16 cellular contexts compared by ENCODE assay signal in the genomic region with DNA sequence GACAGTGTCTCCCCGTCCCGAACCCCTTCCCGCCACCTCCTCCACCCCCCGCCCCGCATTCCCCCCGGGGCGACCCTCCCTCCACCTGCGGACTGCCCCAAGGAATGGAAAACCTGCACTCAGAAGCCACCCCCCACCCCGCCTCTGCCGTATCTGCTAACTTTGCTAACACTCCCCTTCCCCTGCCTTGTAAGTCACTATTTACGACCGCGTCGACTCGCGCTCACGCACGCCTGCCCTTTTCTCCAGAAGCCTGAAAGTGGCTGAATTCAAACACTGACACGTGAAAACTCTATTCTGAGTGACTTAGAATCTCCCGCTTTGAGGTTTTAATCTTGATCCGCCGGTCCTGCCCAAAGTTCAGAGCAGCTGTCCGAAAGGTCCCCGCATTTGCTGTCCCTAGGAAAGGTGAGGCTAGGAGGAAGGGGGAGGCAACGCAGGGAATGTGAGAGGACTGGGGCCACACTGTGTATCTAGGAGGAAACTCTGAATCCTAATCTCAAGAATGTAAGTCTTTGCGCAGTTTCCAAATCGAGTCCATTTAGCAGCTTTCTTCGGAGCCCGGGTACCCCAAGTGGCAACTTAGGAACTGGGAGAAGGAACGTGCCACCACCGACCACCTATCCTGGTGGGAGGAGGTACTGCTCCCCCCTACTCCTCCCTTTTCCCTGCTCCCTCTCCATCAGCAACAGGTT. TPM values are rescaled to one million over a fixed set of nuclear protein-coding genes. Genes with fewer than 3 reads are reported as not detected.
DNase-seq lines count a peak whose midpoint lies in the region; ATAC-seq and TF ChIP-seq lines count a peak whose summit lies in the region.
"Had no signal": no experiment of that assay in that cellular context is flagged by ENCODE, and none has a peak within 500 bp of the region (broad histone marks: within the 10 kb centered on the region; RNA-seq: fewer than 3 reads in every experiment).

No MANE protein-coding gene starts in this region.

- ATAC-seq in heart left ventricle (no peak), GM19455 (IDR thresholded peaks at IDR 0.05; ENCODE audit: unreplicated experiment) (no peak)
- ATAC-seq: T-cell had no signal

- H3K18ac ChIP-seq in mesendoderm (ENCODE audit: low read length) = no peak overlapping the region

- H3K27ac ChIP-seq in left ventricle myocardium inferior (replicated peaks) = no peak overlapping the region
- H3K27ac ChIP-seq in heart left ventricle = no peak overlapping the region
- no peak overlapping the region for H3K27ac ChIP-seq in brain microvascular endothelial cell
- H3K27ac ChIP-seq in mesendoderm (ENCODE audit: low read depth, low read length) = no peak overlapping the region
- H3K27ac ChIP-seq in tibial nerve = no peak overlapping the region
- no peak overlapping the region for H3K27ac ChIP-seq in testis
- H3K27ac ChIP-seq: thyroid gland had no signal

- H3K9ac ChIP-seq in mesendoderm (ENCODE audit: low read length) = no peak overlapping the region

- H3K23ac ChIP-seq in mesendoderm (ENCODE audit: low read length) = no peak overlapping the region

- H3K4ac ChIP-seq in mesendoderm (ENCODE audit: low read depth, low read length) = no peak overlapping the region

- no peaks in the 10 kb centered on the region for H3K79me2 ChIP-seq in mesendoderm (ENCODE audit: control insufficient read depth, insufficient read depth, low read length)

- H3K56ac ChIP-seq in mesendoderm (ENCODE audit: low read length) = peak overlapping the region; percentile 34

- in situ Hi-C loops in brain microvascular endothelial cell (cut with HindIII; ENCODE audit: low pct_ligation_motif_present, low sequenced_read_pairs) = no loop called here

- H3K36me3 ChIP-seq in left ventricle myocardium inferior = no peaks in the 10 kb centered on the region
- H3K36me3 ChIP-seq in heart left ventricle = no peaks in the 10 kb centered on the region
- H3K36me3 ChIP-seq in brain microvascular endothelial cell (replicated peaks) = no peaks in the 10 kb centered on the region
- H3K36me3 ChIP-seq in mesendoderm (ENCODE audit: control insufficient read depth, insufficient read depth, low read length) = no peaks in the 10 kb centered on the region
- no peaks in the 10 kb centered on the region for H3K36me3 ChIP-seq in tibial nerve
- no peaks in the 10 kb centered on the region for H3K36me3 ChIP-seq in testis (ENCODE audit: low read depth, missing control alignments)
- H3K36me3 ChIP-seq: thyroid gland had no signal

- DNase-seq in left ventricle myocardium inferior (no peak), heart left ventricle (no peak), brain microvascular endothelial cell (no peak), mesendoderm (peak; percentile 67), tibial nerve (ENCODE audit: low spot score in 2 of 2) (no peak), SW 1271 (lab: John Stamatoyannopoulos, UW) (no peak), testis (no peak)
- DNase-seq: AML-193, GF-D8, NCI-H1436, T-cell, thyroid gland had no signal

- H3K9me3 ChIP-seq in left ventricle myocardium inferior (replicated peaks) (no peaks in the 10 kb centered on the region), heart left ventricle (no peaks in the 10 kb centered on the region), tibial nerve (no peaks in the 10 kb centered on the region), testis (no peaks in the 10 kb centered on the region)
- H3K9me3 ChIP-seq: thyroid gland had no signal

- no peak overlapping the region for H2BK5ac ChIP-seq in mesendoderm (ENCODE audit: low read length)

- WGBS in heart left ventricle, 4 donors = 2 to 5% (median 3%) methylated on average over 24 to 31 of the region's 31 CpGs
- no CpG with 5 or more reads among the region's 31 CpGs for WGBS in mesendoderm (ENCODE audit: extremely low coverage, insufficient coverage, low lambda C conversion rate)
- WGBS in tibial nerve, 2 donors = 9 to 10% methylated on average over 26 to 29 of the region's 31 CpGs
- 2 to 5% methylated on average over 22 to 29 of the region's 31 CpGs for WGBS in testis, 2 donors

- intact Hi-C loops in left ventricle myocardium inferior (cut with micrococcal nuclease) = no loop called here
- intact Hi-C loops in heart left ventricle (cut with DNase I) = no loop called here
- intact Hi-C loops in testis (cut with DNase I; ENCODE audit: low total_unique reads) = no loop called here

- peaks cover 29% of the 10 kb centered on the region for H3K4me1 ChIP-seq in left ventricle myocardium inferior
- H3K4me1 ChIP-seq in heart left ventricle = peaks cover 0 to 30% (median 7%) of the 10 kb centered on the region in 12 donors
- H3K4me1 ChIP-seq in mesendoderm (ENCODE audit: control insufficient read depth, low read depth, low read length) = no peaks in the 10 kb centered on the region
- peaks cover 0 to 37% (median 10%) of the 10 kb centered on the region in 4 donors for H3K4me1 ChIP-seq in tibial nerve
- peaks cover 8% of the 10 kb centered on the region for H3K4me1 ChIP-seq in testis

- H4K8ac ChIP-seq in mesendoderm (ENCODE audit: low read depth, low read length) = no peak overlapping the region

- no peaks in the 10 kb centered on the region for H3K79me1 ChIP-seq in mesendoderm (ENCODE audit: low read length)

- peak overlapping the region; percentile 96 for H3K4me2 ChIP-seq in mesendoderm (ENCODE audit: low read length)

- TF ChIP-seq EP300 in tibial nerve (IDR thresholded peaks at IDR 0.05) = no peak

- H3K4me3 ChIP-seq in left ventricle myocardium inferior = peak overlapping the region; percentile 45
- H3K4me3 ChIP-seq in heart left ventricle = peak overlapping the region in 2 of 12 donors; percentile 12 to 28
- H3K4me3 ChIP-seq in brain microvascular endothelial cell (ENCODE audit: low read depth, low read length) = peak overlapping the region; percentile 35
- H3K4me3 ChIP-seq in mesendoderm (ENCODE audit: low read length) = peak overlapping the region; percentile 40
- peak overlapping the region; percentile 8 to 48 (median 26) for H3K4me3 ChIP-seq in tibial nerve
- H3K4me3 ChIP-seq in testis = peak overlapping the region in 1 of 2 donors; percentile 32
- H3K4me3 ChIP-seq: thyroid gland had no signal

- TF ChIP-seq POLR2A in heart left ventricle (IDR thresholded peaks at IDR 0.05) (no peak), tibial nerve (IDR thresholded peaks at IDR 0.05) (no peak), testis (IDR thresholded peaks at IDR 0.05) (no peak)

- no peak overlapping the region for H2AK5ac ChIP-seq in mesendoderm (ENCODE audit: low read length)

- no peak overlapping the region for H4K5ac ChIP-seq in mesendoderm (ENCODE audit: low read length)

- no peak for TF ChIP-seq CTCF in left ventricle myocardium inferior (IDR thresholded peaks at IDR 0.05; ENCODE audit: borderline replicate concordance)
- TF ChIP-seq CTCF in heart left ventricle (IDR thresholded peaks at IDR 0.05) = no peak
- no peak for TF ChIP-seq CTCF in brain microvascular endothelial cell (IDR thresholded peaks at IDR 0.05; ENCODE audit: low read depth, low read length, missing control alignments)
- no peak for TF ChIP-seq CTCF in tibial nerve (IDR thresholded peaks at IDR 0.05)
- no peak for TF ChIP-seq CTCF in testis (IDR thresholded peaks at IDR 0.05)

- H3K27me3 ChIP-seq in left ventricle myocardium inferior (ENCODE audit: low read depth) = peaks cover 100% of the 10 kb centered on the region
- peaks cover 61 to 98% (median 82%) of the 10 kb centered on the region in 9 donors for H3K27me3 ChIP-seq in heart left ventricle
- H3K27me3 ChIP-seq in brain microvascular endothelial cell (replicated peaks) = peaks cover 68% of the 10 kb centered on the region
- peaks cover 37% of the 10 kb centered on the region for H3K27me3 ChIP-seq in mesendoderm (ENCODE audit: insufficient read depth, low read length, poor library complexity)
- H3K27me3 ChIP-seq in tibial nerve = peaks cover 0 to 65% of the 10 kb centered on the region in 2 donors
- H3K27me3 ChIP-seq in testis = no peaks in the 10 kb centered on the region

- H2BK15ac ChIP-seq in mesendoderm (replicated peaks; ENCODE audit: low read depth) = no peak overlapping the region

- no peak overlapping the region for H2BK120ac ChIP-seq in mesendoderm (ENCODE audit: low read depth, low read length)

RNA-seq across cellular contexts. Expression of a gene that starts 9.3 kb away (rescaled TPM):
- total RNA-seq in left ventricle myocardium inferior = not detected
- total RNA-seq in heart left ventricle = not detected
- under 1 TPM in 1 of 2 donors, not detected in 1; 0.01 TPM for polyA plus RNA-seq in heart left ventricle
- polyA plus RNA-seq in mesendoderm (2013, experiment 1 of 2) = 0.06 TPM
- 0.04 TPM for polyA plus RNA-seq in mesendoderm (2013, experiment 2 of 2)
- total RNA-seq in tibial nerve = 1 to 10 TPM; 1.8 to 4.4 (median 3.6) TPM
- total RNA-seq in testis = under 1 TPM; 0.31 TPM
- 0.32 TPM for polyA plus RNA-seq in testis (ENCODE audit: insufficient read depth, low read depth, low replicate concordance)
- total RNA-seq: HT-29, lower leg skin, pulmonary artery endothelial cell, T-cell, thyroid gland had no signal
